ENCODE assay signal across 29 cellular contexts in genomic region chr5:134664448-134664847, GRCh38.
"Had no signal": no experiment of that assay in that cellular context is flagged by ENCODE, and none has a peak within 500 bp of the region (broad histone marks: within the 10 kb centered on the region; RNA-seq: fewer than 3 reads in every experiment).

No MANE protein-coding gene starts in this region.

- H3K4me1 ChIP-seq: left lung, neural progenitor cell, prostate gland, sigmoid colon, uterus had no signal

- DNase-seq: heart left ventricle; islet precursor cell; left cardiac atrium; left lung; mesendoderm; naive B cell; natural killer cell; nephron progenitor cell; occipital lobe; ovary; posterior cingulate gyrus; retina; right cardiac atrium; sigmoid colon; stimulated activated CD4-positive, alpha-beta T cell treated with anti-CD3 and anti-CD28 coated beads, Interleukin-12 subunit alpha, Interleukin-12 subunit beta, amount 100 ng/mL, for 4 hours; stimulated activated CD4-positive, alpha-beta T cell treated with anti-CD3 and anti-CD28 coated beads, Interleukin-15, amount 100 ng/mL, for 24 hours; stimulated activated CD4-positive, alpha-beta T cell treated with anti-CD3 and anti-CD28 coated beads, Interleukin-2, amount 100 ng/mL, for 24 hours; stimulated activated CD4-positive, alpha-beta T cell treated with anti-CD3 and anti-CD28 coated beads, Interleukin-4, amount 100 ng/mL, for 1 hour; stimulated activated naive CD4-positive, alpha-beta T cell; uterus had no signal

- H3K27ac ChIP-seq: heart left ventricle, left lung, neural progenitor cell, neutrophil, ovary, prostate gland, sigmoid colon, tibial nerve, uterus had no signal

- H3K9me3 ChIP-seq: heart left ventricle, left lung, neutrophil, ovary, prostate gland, sigmoid colon, tibial nerve, uterus had no signal

- H3K27me3 ChIP-seq: heart left ventricle, left lung, neural progenitor cell, neutrophil, ovary, sigmoid colon, tibial nerve, uterus had no signal

- H3K4me2 ChIP-seq: neural progenitor cell had no signal

- H3K36me3 Mint-ChIP-seq: natural killer cell had no signal

- H3K9ac ChIP-seq: neural progenitor cell had no signal

- H3K9me3 Mint-ChIP-seq: mesothelial cell of epicardium; naive B cell; natural killer cell; nephron progenitor cell; neural progenitor cell; stimulated activated effector memory CD8-positive, alpha-beta T cell treated with anti-CD3 and anti-CD28 coated beads, Interleukin-12 subunit alpha, Interleukin-12 subunit beta, amount 100 ng/mL, for 72 hours; stimulated activated naive CD8-positive, alpha-beta T cell treated with anti-CD3 and anti-CD28 coated beads, Interleukin-15, Interleukin-2, amounts not matched to agents 100 ng/mL and 50 ng/mL, for 24 hours; type B pancreatic cell had no signal

- H3K27me3 Mint-ChIP-seq: naive B cell; stimulated activated naive CD8-positive, alpha-beta T cell treated with anti-CD3 and anti-CD28 coated beads, Interleukin-15, Interleukin-2, amounts not matched to agents 100 ng/mL and 50 ng/mL, for 24 hours; type B pancreatic cell had no signal

- H3K4me3 Mint-ChIP-seq: mesothelial cell of epicardium; naive B cell; natural killer cell; nephron progenitor cell; neural progenitor cell; stimulated activated effector memory CD8-positive, alpha-beta T cell treated with anti-CD3 and anti-CD28 coated beads, Interleukin-12 subunit alpha, Interleukin-12 subunit beta, amount 100 ng/mL, for 72 hours; stimulated activated naive CD8-positive, alpha-beta T cell treated with anti-CD3 and anti-CD28 coated beads, Interleukin-15, Interleukin-2, amounts not matched to agents 100 ng/mL and 50 ng/mL, for 24 hours; type B pancreatic cell had no signal

- H3K4me1 Mint-ChIP-seq: mesothelial cell of epicardium, nephron progenitor cell, neural progenitor cell had no signal

- H3K27ac Mint-ChIP-seq: mesothelial cell of epicardium; natural killer cell; nephron progenitor cell; neural progenitor cell; stimulated activated effector memory CD8-positive, alpha-beta T cell treated with anti-CD3 and anti-CD28 coated beads, Interleukin-12 subunit alpha, Interleukin-12 subunit beta, amount 100 ng/mL, for 72 hours; stimulated activated naive CD8-positive, alpha-beta T cell treated with anti-CD3 and anti-CD28 coated beads, Interleukin-15, Interleukin-2, amounts not matched to agents 100 ng/mL and 50 ng/mL, for 24 hours; type B pancreatic cell had no signal

- H3K4me3 ChIP-seq: heart left ventricle, left lung, lung, neural progenitor cell, ovary, prostate gland, sigmoid colon, tibial nerve, uterus had no signal

- H2AFZ ChIP-seq: neural progenitor cell had no signal

- ATAC-seq: heart left ventricle; left cardiac atrium; left lung; natural killer cell; right cardiac atrium; stimulated activated effector memory CD8-positive, alpha-beta T cell treated with anti-CD3 and anti-CD28 coated beads, Interleukin-12 subunit alpha, Interleukin-12 subunit beta, amount 100 ng/mL, for 72 hours had no signal

- H3K36me3 ChIP-seq: ovary, prostate gland, uterus had no signal
